Comparison of ENCODE assay signal across 1 cellular context in genomic region chr4:78584863-78585576, GRCh38.
TF ChIP-seq lines count a peak whose summit lies in the region.

No MANE protein-coding gene starts in this region.

TF ChIP-seq in K562, 482 proteins besides CTCF, POLR2A, EP300 and RAD21 (continued from another document):
- TF ChIP-seq FOXM1 (IDR thresholded peaks at IDR 0.05; ENCODE audit: low read depth): no peak
- TF ChIP-seq FOXM1 (CRISPR knock-in tag; IDR thresholded peaks at IDR 0.05; ENCODE audit: low read depth): no peak
- peak; percentile 38; the same call in 1 of the 2 replicates for TF ChIP-seq ZNF175 (CRISPR knock-in tag; IDR thresholded peaks at IDR 0.05; ENCODE audit: low read depth)
- TF ChIP-seq EP400 (IDR thresholded peaks at IDR 0.05): no peak
- no peak for TF ChIP-seq ZNF23 (CRISPR knock-in tag; IDR thresholded peaks at IDR 0.05)
- TF ChIP-seq XRCC5 (IDR thresholded peaks at IDR 0.05; ENCODE audit: low read depth, low read length): no peak
- peak; percentile 81 for TF ChIP-seq C11orf30 (IDR thresholded peaks at IDR 0.05; ENCODE audit: low read depth)
- peak in 1 of 2 experiments; percentile 10; a peak in 1 of 4 replicates for TF ChIP-seq TRIM24 (IDR thresholded peaks at IDR 0.05)
- no peak for TF ChIP-seq SRSF7 (optimal IDR thresholded peaks at IDR 0.05; ENCODE audit: low read depth, low read length)
- TF ChIP-seq RCOR1 (IDR thresholded peaks at IDR 0.05; ENCODE audit: borderline replicate concordance in 1 of 2, low read depth in 2 of 2, low read length in 2 of 2): no peak
- no peak for TF ChIP-seq THRAP3 (IDR thresholded peaks at IDR 0.05; ENCODE audit: borderline replicate concordance)
- TF ChIP-seq ZNF77 (CRISPR knock-in tag; IDR thresholded peaks at IDR 0.05): no peak
- TF ChIP-seq PHF20 (IDR thresholded peaks at IDR 0.05; ENCODE audit: partially characterized antibody): no peak
- no peak for TF ChIP-seq FOXJ2 (tag; IDR thresholded peaks at IDR 0.05)
- TF ChIP-seq NUFIP1 (IDR thresholded peaks at IDR 0.05; ENCODE audit: partially characterized antibody): no peak
- no peak for TF ChIP-seq ZC3H4 (CRISPR knock-in tag; IDR thresholded peaks at IDR 0.05; ENCODE audit: borderline replicate concordance)
- no peak for TF ChIP-seq MCM5 (IDR thresholded peaks at IDR 0.05; ENCODE audit: low read depth)
- TF ChIP-seq ZNF217 (CRISPR knock-in tag; IDR thresholded peaks at IDR 0.05): no peak
- TF ChIP-seq, protein P1, sequence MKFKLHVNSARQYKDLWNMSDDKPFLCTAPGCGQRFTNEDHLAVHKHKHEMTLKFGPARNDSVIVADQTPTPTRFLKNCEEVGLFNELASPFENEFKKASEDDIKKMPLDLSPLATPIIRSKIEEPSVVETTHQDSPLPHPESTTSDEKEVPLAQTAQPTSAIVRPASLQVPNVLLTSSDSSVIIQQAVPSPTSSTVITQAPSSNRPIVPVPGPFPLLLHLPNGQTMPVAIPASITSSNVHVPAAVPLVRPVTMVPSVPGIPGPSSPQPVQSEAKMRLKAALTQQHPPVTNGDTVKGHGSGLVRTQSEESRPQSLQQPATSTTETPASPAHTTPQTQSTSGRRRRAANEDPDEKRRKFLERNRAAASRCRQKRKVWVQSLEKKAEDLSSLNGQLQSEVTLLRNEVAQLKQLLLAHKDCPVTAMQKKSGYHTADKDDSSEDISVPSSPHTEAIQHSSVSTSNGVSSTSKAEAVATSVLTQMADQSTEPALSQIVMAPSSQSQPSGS (CRISPR knock-in tag; IDR thresholded peaks at IDR 0.05): no peak
- TF ChIP-seq GATAD2A (IDR thresholded peaks at IDR 0.05): no peak
- TF ChIP-seq BACH1 (tag; IDR thresholded peaks at IDR 0.05): peak; percentile 62; the same call in 1 of the 2 replicates
- TF ChIP-seq TAF1 (IDR thresholded peaks at IDR 0.05; ENCODE audit: control insufficient read depth, extremely low read depth, insufficient read depth, low read length, severe bottlenecking): no peak
- TF ChIP-seq ZNF589 (CRISPR knock-in tag; IDR thresholded peaks at IDR 0.05; ENCODE audit: low read depth): 0 out of 2 replicates have a peak, but pooled peaks have one; percentile 63
- peak; percentile 68 for TF ChIP-seq MAFG (tag; conservative IDR thresholded peaks at IDR 0.05)
- TF ChIP-seq ZMIZ1 (IDR thresholded peaks at IDR 0.05; ENCODE audit: low read depth in 2 of 2, low read length in 2 of 2): no peak
- no peak for TF ChIP-seq POU5F1 (IDR thresholded peaks at IDR 0.05; ENCODE audit: borderline replicate concordance, low read depth, low read length, partially characterized antibody)
- TF ChIP-seq ZBTB1 (CRISPR knock-in tag; IDR thresholded peaks at IDR 0.05; ENCODE audit: borderline replicate concordance, low read depth): no peak
- TF ChIP-seq NCOA4 (IDR thresholded peaks at IDR 0.05; ENCODE audit: partially characterized antibody): no peak
- no peak for TF ChIP-seq NONO (IDR thresholded peaks at IDR 0.05; ENCODE audit: low read depth in 2 of 2, low read length in 1 of 2)
- no peak for TF ChIP-seq GABPB2 (CRISPR knock-in tag; conservative IDR thresholded peaks at IDR 0.05)
- TF ChIP-seq NCOA2 (IDR thresholded peaks at IDR 0.05; ENCODE audit: partially characterized antibody in 2 of 2): no peak
- no peak for TF ChIP-seq ARNT (IDR thresholded peaks at IDR 0.05)
- no peak for TF ChIP-seq RFX1 (IDR thresholded peaks at IDR 0.05)
- no peak for TF ChIP-seq ZNF668 (CRISPR knock-in tag; IDR thresholded peaks at IDR 0.05)
- peak; percentile 86 for TF ChIP-seq NFE2 (IDR thresholded peaks at IDR 0.05; ENCODE audit: low read depth)
- no peak for TF ChIP-seq PML (IDR thresholded peaks at IDR 0.05; ENCODE audit: low read length)
- TF ChIP-seq PHF8 (IDR thresholded peaks at IDR 0.05; ENCODE audit: borderline replicate concordance, low read length): no peak
- no peak for TF ChIP-seq ATF7 (IDR thresholded peaks at IDR 0.05)
- TF ChIP-seq, protein P2, sequence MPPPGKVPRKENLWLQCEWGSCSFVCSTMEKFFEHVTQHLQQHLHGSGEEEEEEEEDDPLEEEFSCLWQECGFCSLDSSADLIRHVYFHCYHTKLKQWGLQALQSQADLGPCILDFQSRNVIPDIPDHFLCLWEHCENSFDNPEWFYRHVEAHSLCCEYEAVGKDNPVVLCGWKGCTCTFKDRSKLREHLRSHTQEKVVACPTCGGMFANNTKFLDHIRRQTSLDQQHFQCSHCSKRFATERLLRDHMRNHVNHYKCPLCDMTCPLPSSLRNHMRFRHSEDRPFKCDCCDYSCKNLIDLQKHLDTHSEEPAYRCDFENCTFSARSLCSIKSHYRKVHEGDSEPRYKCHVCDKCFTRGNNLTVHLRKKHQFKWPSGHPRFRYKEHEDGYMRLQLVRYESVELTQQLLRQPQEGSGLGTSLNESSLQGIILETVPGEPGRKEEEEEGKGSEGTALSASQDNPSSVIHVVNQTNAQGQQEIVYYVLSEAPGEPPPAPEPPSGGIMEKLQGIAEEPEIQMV (tag; conservative IDR thresholded peaks at IDR 0.05; ENCODE audit: low read depth): no peak
- TF ChIP-seq, protein P3, sequence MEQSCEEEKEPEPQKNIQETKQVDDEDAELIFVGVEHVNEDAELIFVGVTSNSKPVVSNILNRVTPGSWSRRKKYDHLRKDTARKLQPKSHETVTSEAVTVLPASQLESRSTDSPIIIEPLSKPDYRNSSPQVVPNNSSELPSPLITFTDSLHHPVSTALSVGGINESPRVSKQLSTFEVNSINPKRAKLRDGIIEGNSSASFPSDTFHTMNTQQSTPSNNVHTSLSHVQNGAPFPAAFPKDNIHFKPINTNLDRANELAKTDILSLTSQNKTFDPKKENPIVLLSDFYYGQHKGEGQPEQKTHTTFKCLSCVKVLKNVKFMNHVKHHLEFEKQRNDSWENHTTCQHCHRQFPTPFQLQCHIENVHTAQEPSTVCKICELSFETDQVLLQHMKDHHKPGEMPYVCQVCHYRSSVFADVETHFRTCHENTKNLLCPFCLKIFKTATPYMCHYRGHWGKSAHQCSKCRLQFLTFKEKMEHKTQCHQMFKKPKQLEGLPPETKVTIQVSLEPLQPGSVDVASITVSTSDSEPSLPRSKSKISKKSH (CRISPR knock-in tag; IDR thresholded peaks at IDR 0.05): no peak
- TF ChIP-seq HMG20B (CRISPR knock-in tag; IDR thresholded peaks at IDR 0.05): no peak
- TF ChIP-seq TCF7 (IDR thresholded peaks at IDR 0.05; ENCODE audit: borderline replicate concordance): no peak
- peak; percentile 62; the same call in 1 of the 2 replicates for TF ChIP-seq MAFF (IDR thresholded peaks at IDR 0.05; ENCODE audit: low read length)
- TF ChIP-seq ZNF124 (CRISPR knock-in tag; IDR thresholded peaks at IDR 0.05): no peak
- peak; percentile 59; the same call in 1 of the 2 replicates for TF ChIP-seq MAFK (IDR thresholded peaks at IDR 0.05; ENCODE audit: low read length)
- peak; percentile 31; the same call in 1 of the 2 replicates for TF ChIP-seq ETV1 (tag; conservative IDR thresholded peaks at IDR 0.05; ENCODE audit: low read depth)
- TF ChIP-seq SPI1 (IDR thresholded peaks at IDR 0.05; ENCODE audit: borderline replicate concordance, low read depth, low read length): 0 out of 2 replicates have a peak, but pooled peaks have one; percentile 23
- no peak for TF ChIP-seq TCF3 (CRISPR knock-in tag; IDR thresholded peaks at IDR 0.05)
- no peak for TF ChIP-seq E2F3 (CRISPR knock-in tag; IDR thresholded peaks at IDR 0.05)
- TF ChIP-seq REST (CRISPR knock-in tag; IDR thresholded peaks at IDR 0.05; ENCODE audit: low read depth): no peak
- TF ChIP-seq ELF1 (tag; IDR thresholded peaks at IDR 0.05): peak; percentile 44
- no peak for TF ChIP-seq XRCC3 (IDR thresholded peaks at IDR 0.05)
- no peak for TF ChIP-seq RHOXF2B (CRISPR knock-in tag; conservative IDR thresholded peaks at IDR 0.05)
- TF ChIP-seq ZNF316 (IDR thresholded peaks at IDR 0.05): peak; percentile 83
- no peak for TF ChIP-seq FOXK1 (CRISPR knock-in tag; IDR thresholded peaks at IDR 0.05; ENCODE audit: borderline replicate concordance)
- TF ChIP-seq RBM17 (IDR thresholded peaks at IDR 0.05; ENCODE audit: borderline replicate concordance, low read depth, low read length): no peak
- peak; percentile 73 for TF ChIP-seq ZNF592 (IDR thresholded peaks at IDR 0.05)
- TF ChIP-seq HES1 (IDR thresholded peaks at IDR 0.05; ENCODE audit: low read depth): no peak
- TF ChIP-seq NR1H2 (CRISPR knock-in tag; IDR thresholded peaks at IDR 0.05): no peak
- TF ChIP-seq KDM4B (IDR thresholded peaks at IDR 0.05; ENCODE audit: borderline replicate concordance in 2 of 2, low read depth in 1 of 2): no peak
- TF ChIP-seq SP1 (CRISPR knock-in tag; IDR thresholded peaks at IDR 0.05): no peak
- TF ChIP-seq CEBPB (tag; IDR thresholded peaks at IDR 0.05): no peak
- no peak for TF ChIP-seq ERF (CRISPR knock-in tag; IDR thresholded peaks at IDR 0.05)
- no peak for TF ChIP-seq DDX20 (tag; IDR thresholded peaks at IDR 0.05; ENCODE audit: low read depth)
- TF ChIP-seq TBP (optimal IDR thresholded peaks at IDR 0.05; ENCODE audit: low read depth, low read length): no peak
- no peak for TF ChIP-seq ZNF354B (CRISPR knock-in tag; IDR thresholded peaks at IDR 0.05)
TF ChIP-seq in K562: peak in this region for 21.
